Comparison of ENCODE assay signal across 35 cellular contexts in the genomic region with DNA sequence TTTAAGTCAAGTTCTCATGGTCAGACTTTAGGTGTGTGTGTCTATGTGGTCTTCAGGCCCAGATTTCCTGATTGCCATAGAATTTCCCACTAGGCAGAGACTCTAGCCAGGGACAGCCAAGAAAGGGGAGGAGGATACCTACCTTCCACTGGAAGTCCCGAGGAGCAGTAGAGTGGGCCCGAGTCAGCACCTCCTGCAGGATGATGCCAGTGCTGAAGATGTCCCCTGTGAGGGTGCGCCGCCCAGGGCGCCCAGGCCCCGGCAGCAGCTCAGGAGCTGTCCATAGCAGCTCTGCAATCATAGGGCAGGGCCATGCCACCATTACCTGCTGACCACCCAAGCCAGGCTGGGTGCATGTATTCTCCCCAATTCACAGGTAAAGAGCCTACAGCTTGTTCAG.
"Had no signal": no experiment of that assay in that cellular context is flagged by ENCODE, and none has a peak within 500 bp of the region (broad histone marks: within the 10 kb centered on the region; RNA-seq: fewer than 3 reads in every experiment).

No MANE protein-coding gene starts in this region.

- H3K27ac ChIP-seq: ascending aorta, cardiac muscle cell, VCaP had no signal

- H3K9me3 ChIP-seq: ascending aorta had no signal

- H3K36me3 Mint-ChIP-seq: activated CD4-positive, alpha-beta memory T cell treated with anti-CD3 and anti-CD28 coated beads for 36 hours; activated naive CD4-positive, alpha-beta T cell treated with anti-CD3 and anti-CD28 coated beads, Interleukin-2, amount 50 U/mL, for 72 hours; activated naive CD8-positive, alpha-beta T cell treated with anti-CD3 and anti-CD28 coated beads for 36 hours; brain had no signal

- DNase-seq: activated B cell treated with CpG ODN at 0.5 μM for 24 hours; activated CD4-positive, alpha-beta memory T cell treated with anti-CD3 and anti-CD28 coated beads for 36 hours; activated CD4-positive, alpha-beta T cell treated with anti-CD3 and anti-CD28 coated beads for 4 hours; activated CD4-positive, alpha-beta T cell treated with anti-CD3 and anti-CD28 coated beads, Interleukin-2, amount 10 ng/mL, durations not matched to agents 24 days and 14 days; activated CD4-positive, alpha-beta T cell treated with anti-CD3 and anti-CD28 coated beads, Interleukin-2, amount 50 U/mL, for 1 hour; activated CD4-positive, alpha-beta T cell treated with anti-CD3 and anti-CD28 coated beads, Interleukin-2, amount 50 U/mL, for 4 hours; activated CD4-positive, CD25-positive, alpha-beta regulatory T cell treated with anti-CD3 and anti-CD28 coated beads, Interleukin-2, amount 50 U/mL, for 72 hours; activated CD8-positive, alpha-beta memory T cell treated with anti-CD3 and anti-CD28 coated beads, Interleukin-2, amount 50 U/mL, for 4 hours; activated CD8-positive, alpha-beta T cell treated with anti-CD3 and anti-CD28 coated beads for 36 hours; activated effector memory CD4-positive, alpha-beta T cell treated with anti-CD3 and anti-CD28 coated beads, Interleukin-2, amount 50 U/mL, for 16 hours; activated gamma-delta T cell treated with Interleukin-2 at 50 U/mL for 16 hours; activated naive CD4-positive, alpha-beta T cell; activated naive CD4-positive, alpha-beta T cell treated with anti-CD3 and anti-CD28 coated beads for 36 hours; activated naive CD4-positive, alpha-beta T cell treated with anti-CD3 and anti-CD28 coated beads, Interleukin-2, amount 50 U/mL, for 16 hours; activated naive CD8-positive, alpha-beta T cell treated with anti-CD3 and anti-CD28 coated beads for 36 hours; activated T-cell treated with anti-CD3 and anti-CD28 coated beads for 4 hours; activated T-cell treated with anti-CD3 and anti-CD28 coated beads, Interleukin-2, amount 50 U/mL, for 1 hour; activated T-cell treated with anti-CD3 and anti-CD28 coated beads, Interleukin-2, amount 50 U/mL, for 4 hours; activated T-cell treated with anti-CD3 and anti-CD28 coated beads, Interleukin-2, amount 50 U/mL, for 72 hours; amygdala; anterior cingulate cortex; caudate nucleus; T-helper 1 cell; T-helper 2 cell; T-helper 9 cell had no signal

- H3K4me3 Mint-ChIP-seq: activated B cell treated with CpG ODN at 0.5 μM for 24 hours; activated CD4-positive, alpha-beta memory T cell treated with anti-CD3 and anti-CD28 coated beads for 36 hours; activated CD4-positive, alpha-beta T cell treated with anti-CD3 and anti-CD28 coated beads, Interleukin-2, amount 10 ng/mL, durations not matched to agents 24 days and 14 days; activated CD8-positive, alpha-beta T cell treated with anti-CD3 and anti-CD28 coated beads for 36 hours; activated naive CD4-positive, alpha-beta T cell treated with anti-CD3 and anti-CD28 coated beads for 36 hours; activated naive CD8-positive, alpha-beta T cell treated with anti-CD3 and anti-CD28 coated beads for 36 hours; activated T-cell treated with anti-CD3 and anti-CD28 coated beads, Interleukin-2, amount 50 U/mL, for 4 hours; activated T-cell treated with anti-CD3 and anti-CD28 coated beads, Interleukin-2, amount 50 U/mL, for 72 hours; activated T-helper 1 cell treated with anti-CD3 and anti-CD28 coated beads, Interleukin-12 subunit alpha, Interleukin-12 subunit beta, Interleukin-2, Interleukin-4 antibody, amounts not matched to agents 30 ng/mL and 10 ng/mL and 1 ng/mL, durations not matched to agents 14 hours and 24 hours and 36 hours; activated T-helper 17 cell treated with anti-CD3 and anti-CD28 coated beads, Interleukin-2, amount 50 U/mL, for 72 hours; brain; central memory CD8-positive, alpha-beta T cell; T-helper 1 cell treated with Interleukin-12 subunit alpha and Interleukin-12 subunit beta and Interleukin-4 antibody, amounts not matched to agents 30 μg/mL and 1 μg/mL, for 36 hours; T-helper 2 cell treated with Interferon-gamma antibody and Interleukin-4, amounts not matched to agents 5 μg/mL and 100 μg/mL, for 36 hours had no signal

- H3K4me1 ChIP-seq: ascending aorta had no signal

- H3K27ac Mint-ChIP-seq: activated B cell treated with CpG ODN at 0.5 μM for 24 hours; activated CD4-positive, alpha-beta memory T cell treated with anti-CD3 and anti-CD28 coated beads for 36 hours; activated CD4-positive, alpha-beta T cell treated with anti-CD3 and anti-CD28 coated beads, Interleukin-2, amount 10 ng/mL, durations not matched to agents 24 days and 14 days; activated CD8-positive, alpha-beta T cell treated with anti-CD3 and anti-CD28 coated beads for 36 hours; activated naive CD4-positive, alpha-beta T cell treated with anti-CD3 and anti-CD28 coated beads for 36 hours; activated naive CD4-positive, alpha-beta T cell treated with anti-CD3 and anti-CD28 coated beads, Interleukin-2, amount 50 U/mL, for 72 hours; activated naive CD8-positive, alpha-beta T cell treated with anti-CD3 and anti-CD28 coated beads for 36 hours; activated T-cell treated with anti-CD3 and anti-CD28 coated beads, Interleukin-2, amount 50 U/mL, for 72 hours; activated T-helper 1 cell treated with anti-CD3 and anti-CD28 coated beads, Interleukin-12 subunit alpha, Interleukin-12 subunit beta, Interleukin-2, Interleukin-4 antibody, amounts not matched to agents 30 ng/mL and 10 ng/mL and 1 ng/mL, durations not matched to agents 14 hours and 24 hours and 36 hours; activated T-helper 17 cell treated with anti-CD3 and anti-CD28 coated beads, Interleukin-2, amount 50 U/mL, for 72 hours; brain; T-helper 1 cell treated with Interleukin-12 subunit alpha and Interleukin-12 subunit beta and Interleukin-4 antibody, amounts not matched to agents 30 μg/mL and 1 μg/mL, for 36 hours; T-helper 2 cell treated with Interferon-gamma antibody and Interleukin-4, amounts not matched to agents 5 μg/mL and 100 μg/mL, for 36 hours had no signal

- H3K4me1 Mint-ChIP-seq: activated B cell treated with CpG ODN at 0.5 μM for 24 hours; activated CD4-positive, alpha-beta T cell treated with anti-CD3 and anti-CD28 coated beads, Interleukin-2, amount 10 ng/mL, durations not matched to agents 24 days and 14 days; activated naive CD8-positive, alpha-beta T cell treated with anti-CD3 and anti-CD28 coated beads for 36 hours; activated T-helper 17 cell treated with anti-CD3 and anti-CD28 coated beads, Interleukin-2, amount 50 U/mL, for 72 hours; brain; central memory CD8-positive, alpha-beta T cell had no signal

- H3K36me3 ChIP-seq: ascending aorta, cardiac muscle cell had no signal

- H3K27me3 Mint-ChIP-seq: activated CD4-positive, alpha-beta T cell treated with anti-CD3 and anti-CD28 coated beads, Interleukin-2, amount 10 ng/mL, durations not matched to agents 24 days and 14 days; activated naive CD8-positive, alpha-beta T cell treated with anti-CD3 and anti-CD28 coated beads for 36 hours; activated T-helper 17 cell treated with anti-CD3 and anti-CD28 coated beads, Interleukin-2, amount 50 U/mL, for 72 hours; brain had no signal

- H3K9me3 Mint-ChIP-seq: activated B cell treated with CpG ODN at 0.5 μM for 24 hours; activated CD4-positive, alpha-beta memory T cell treated with anti-CD3 and anti-CD28 coated beads for 36 hours; activated CD4-positive, alpha-beta T cell treated with anti-CD3 and anti-CD28 coated beads, Interleukin-2, amount 10 ng/mL, durations not matched to agents 24 days and 14 days; activated CD8-positive, alpha-beta T cell treated with anti-CD3 and anti-CD28 coated beads for 36 hours; activated naive CD4-positive, alpha-beta T cell treated with anti-CD3 and anti-CD28 coated beads for 36 hours; activated naive CD4-positive, alpha-beta T cell treated with anti-CD3 and anti-CD28 coated beads, Interleukin-2, amount 50 U/mL, for 72 hours; activated naive CD8-positive, alpha-beta T cell treated with anti-CD3 and anti-CD28 coated beads for 36 hours; activated T-cell treated with anti-CD3 and anti-CD28 coated beads, Interleukin-2, amount 50 U/mL, for 4 hours; activated T-cell treated with anti-CD3 and anti-CD28 coated beads, Interleukin-2, amount 50 U/mL, for 72 hours; activated T-helper 1 cell treated with anti-CD3 and anti-CD28 coated beads, Interleukin-12 subunit alpha, Interleukin-12 subunit beta, Interleukin-2, Interleukin-4 antibody, amounts not matched to agents 30 ng/mL and 10 ng/mL and 1 ng/mL, durations not matched to agents 14 hours and 24 hours and 36 hours; activated T-helper 17 cell treated with anti-CD3 and anti-CD28 coated beads, Interleukin-2, amount 50 U/mL, for 72 hours; central memory CD8-positive, alpha-beta T cell; T-helper 1 cell treated with Interleukin-12 subunit alpha and Interleukin-12 subunit beta and Interleukin-4 antibody, amounts not matched to agents 30 μg/mL and 1 μg/mL, for 36 hours; T-helper 2 cell treated with Interferon-gamma antibody and Interleukin-4, amounts not matched to agents 5 μg/mL and 100 μg/mL, for 36 hours had no signal

- H3K27me3 ChIP-seq: ascending aorta, cardiac muscle cell had no signal

- H3K4me3 ChIP-seq: ascending aorta, cardiac muscle cell had no signal
